1 cellular context compared by ENCODE assay signal in genomic region chr10:105840288-105840770, GRCh38.
TF ChIP-seq lines count a peak whose summit lies in the region.

No MANE protein-coding gene starts in this region.

TF ChIP-seq in GM23338, 12 proteins besides CTCF, POLR2A, EP300 and RAD21 (continued from another document):
- TF ChIP-seq ZNF462 (CRISPR knock-in tag; IDR thresholded peaks at IDR 0.05) (no peak), EZH2phosphoT487 (IDR thresholded peaks at IDR 0.05; ENCODE audit: unreplicated experiment) (no peak), JUNB (IDR thresholded peaks at IDR 0.05; ENCODE audit: unreplicated experiment) (no peak)
